Comparison of ENCODE assay signal across 22 cellular contexts in genomic region chr10:555682-556350, GRCh38.
DNase-seq lines count a peak whose midpoint lies in the region; ATAC-seq and TF ChIP-seq lines count a peak whose summit lies in the region.
"Had no signal": no experiment of that assay in that cellular context is flagged by ENCODE, and none has a peak within 500 bp of the region (broad histone marks: within the 10 kb centered on the region; RNA-seq: fewer than 3 reads in every experiment).

No MANE protein-coding gene starts in this region.

- intact Hi-C loops in cardiac septum (cut with DNase I), result no loop called here
- intact Hi-C loops in left ventricle myocardium inferior (cut with micrococcal nuclease), result no loop called here
- intact Hi-C loops in MCF 10A (cut with micrococcal nuclease), result no loop called here

- H3K4me1 Mint-ChIP-seq in mesothelial cell of epicardium (peaks cover 40% of the 10 kb centered on the region), progenitor cell of endocrine pancreas (ENCODE audit: low read depth) (peaks cover 40% of the 10 kb centered on the region), MCF 10A (ENCODE audit: insufficient read depth, unreplicated experiment) (no peaks in the 10 kb centered on the region)

- H3K4me3 ChIP-seq in left ventricle myocardium inferior (no peak overlapping the region), coronary artery (no peak overlapping the region)
- H3K4me3 ChIP-seq: K562, SJSA1 had no signal

- no peak for ATAC-seq in HG02610 (IDR thresholded peaks at IDR 0.05; ENCODE audit: unreplicated experiment)
- ATAC-seq: K562, Right ventricle myocardium inferior had no signal

- H3K4me3 Mint-ChIP-seq in mesothelial cell of epicardium, result no peak overlapping the region
- no peak overlapping the region for H3K4me3 Mint-ChIP-seq in progenitor cell of endocrine pancreas (ENCODE audit: low read depth)
- no peak overlapping the region for H3K4me3 Mint-ChIP-seq in MCF 10A (ENCODE audit: unreplicated experiment)
- H3K4me3 Mint-ChIP-seq: CD8-positive, alpha-beta memory T cell had no signal

- no peaks in the 10 kb centered on the region for H3K9me3 ChIP-seq in left ventricle myocardium inferior (replicated peaks)
- H3K9me3 ChIP-seq: SJSA1 had no signal

- peak overlapping the region; percentile 61 for H3K27ac Mint-ChIP-seq in mesothelial cell of epicardium
- peak overlapping the region; percentile 38 for H3K27ac Mint-ChIP-seq in progenitor cell of endocrine pancreas
- H3K27ac Mint-ChIP-seq in MCF 10A (ENCODE audit: low read depth, unreplicated experiment), result no peak overlapping the region
- H3K27ac Mint-ChIP-seq: CD8-positive, alpha-beta memory T cell had no signal

- no peaks in the 10 kb centered on the region for H3K27me3 Mint-ChIP-seq in mesothelial cell of epicardium (ENCODE audit: low read depth)
- H3K27me3 Mint-ChIP-seq in progenitor cell of endocrine pancreas, result no peaks in the 10 kb centered on the region
- H3K27me3 Mint-ChIP-seq in MCF 10A (ENCODE audit: insufficient read depth, unreplicated experiment), result peaks cover 37% of the 10 kb centered on the region

- BruUV-seq in MCF 10A (replicated peaks; lab: Mats Ljungman, UMichigan), result no TSS peak

- TF ChIP-seq CTCF in left ventricle myocardium inferior (IDR thresholded peaks at IDR 0.05; ENCODE audit: borderline replicate concordance) (no peak), coronary artery (IDR thresholded peaks at IDR 0.05) (no peak), mesothelial cell of epicardium (IDR thresholded peaks at IDR 0.05; ENCODE audit: unreplicated experiment) (no peak), progenitor cell of endocrine pancreas (IDR thresholded peaks at IDR 0.05; ENCODE audit: unreplicated experiment) (no peak), MCF 10A (IDR thresholded peaks at IDR 0.05; ENCODE audit: unreplicated experiment) (no peak)

- no peaks in the 10 kb centered on the region for H3K36me3 Mint-ChIP-seq in mesothelial cell of epicardium
- H3K36me3 Mint-ChIP-seq in progenitor cell of endocrine pancreas (ENCODE audit: insufficient read depth), result no peaks in the 10 kb centered on the region
- no peaks in the 10 kb centered on the region for H3K36me3 Mint-ChIP-seq in MCF 10A (ENCODE audit: insufficient read depth, unreplicated experiment)
- H3K36me3 Mint-ChIP-seq: CD8-positive, alpha-beta memory T cell had no signal

- CTCF ChIA-PET in MCF 10A (lab: Yijun Ruan, JAX), result no interaction called here

- peaks cover 64% of the 10 kb centered on the region for H3K4me1 ChIP-seq in left ventricle myocardium inferior
- H3K4me1 ChIP-seq: SJSA1 had no signal

- no peaks in the 10 kb centered on the region for H3K36me3 ChIP-seq in left ventricle myocardium inferior

- H3K9me3 Mint-ChIP-seq in mesothelial cell of epicardium (no peaks in the 10 kb centered on the region), progenitor cell of endocrine pancreas (ENCODE audit: low read depth) (no peaks in the 10 kb centered on the region), MCF 10A (ENCODE audit: unreplicated experiment) (no peaks in the 10 kb centered on the region)
- H3K9me3 Mint-ChIP-seq: CD8-positive, alpha-beta memory T cell had no signal

- H3K27me3 ChIP-seq in left ventricle myocardium inferior (ENCODE audit: low read depth), result no peaks in the 10 kb centered on the region
- H3K27me3 ChIP-seq: SJSA1 had no signal

- peak; percentile 67 for DNase-seq in cardiac septum (ENCODE audit: low spot score)
- no peak for DNase-seq in left ventricle myocardium inferior
- DNase-seq in coronary artery (ENCODE audit: low spot score), result peak; percentile 56
- peak in 1 of 2 experiments; percentile 35 for DNase-seq in mesothelial cell of epicardium (ENCODE audit: low spot score in 2 of 2, unreplicated experiment in 2 of 2)
- DNase-seq in progenitor cell of endocrine pancreas (ENCODE audit: low spot score, unreplicated experiment), result no peak
- DNase-seq in MCF 10A (ENCODE audit: unreplicated experiment), result no peak
- no peak for DNase-seq in SKM-1 (lab: John Stamatoyannopoulos, UW; ENCODE audit: unreplicated experiment)
- DNase-seq: CD8-positive, alpha-beta memory T cell; GDM1; MM.1S; NCI-H1092; NCI-H1436; NCI-H187 treated with DMSO at 0.1 percent for 48 hours; NCI-H226; NCI-H524; NCI-H774 had no signal

- POLR2A ChIA-PET in MCF 10A (lab: Yijun Ruan, JAX), result no interaction called here

- H3K27ac ChIP-seq in left ventricle myocardium inferior (replicated peaks), result no peak overlapping the region
- H3K27ac ChIP-seq in coronary artery, result no peak overlapping the region
- H3K27ac ChIP-seq: 22Rv1, C4-2B, SJSA1 had no signal

Comparison
In these comparisons a context has a peak if more than half of its experiments do, and no peak if none do; other contexts are left out.
1. DNase-seq: peak in cardiac septum (single experiment) and coronary artery (single experiment); none in left ventricle myocardium inferior (single experiment), progenitor cell of endocrine pancreas (single experiment), MCF 10A (single experiment) and SKM-1 (single experiment).